In the genomic region with DNA sequence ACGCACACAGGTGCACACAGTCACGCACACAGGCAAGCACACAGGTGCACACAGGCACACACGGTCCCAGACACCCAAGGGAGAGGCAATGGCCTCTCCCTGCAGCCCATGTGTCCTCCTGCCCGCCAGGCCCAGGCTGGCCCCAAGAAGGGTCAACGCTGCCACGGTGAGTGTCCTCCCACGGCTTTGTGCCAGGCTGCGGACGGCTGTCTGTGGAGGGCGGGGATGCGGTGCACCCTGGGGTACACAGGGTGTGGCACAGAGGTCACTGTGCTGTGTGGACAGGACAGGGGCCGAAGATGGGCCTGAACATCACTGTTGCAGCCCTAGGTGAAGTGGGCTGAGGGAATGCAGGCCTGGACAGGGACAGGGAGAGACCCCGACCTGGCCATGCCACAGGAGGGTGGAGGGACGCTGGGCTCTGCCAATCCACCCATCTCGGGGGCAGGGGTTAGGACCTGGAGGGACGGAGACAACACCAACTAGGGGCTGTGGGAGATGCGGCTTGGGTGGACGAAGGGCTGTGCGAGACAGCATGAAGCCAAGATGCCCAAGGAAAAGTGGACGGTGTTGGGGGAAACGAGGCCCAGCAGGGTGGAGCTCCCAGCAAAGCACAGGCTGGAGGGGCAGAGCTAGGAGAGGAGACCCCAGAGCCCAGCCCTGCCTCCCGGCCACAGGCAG, we compare ENCODE assay signal across 19 cellular contexts.
DNase-seq lines count a peak whose midpoint lies in the region; ATAC-seq and TF ChIP-seq lines count a peak whose summit lies in the region.
"Had no signal": no experiment of that assay in that cellular context is flagged by ENCODE, and none has a peak within 500 bp of the region (broad histone marks: within the 10 kb centered on the region; RNA-seq: fewer than 3 reads in every experiment).

No MANE protein-coding gene starts in this region.

- H3K36me3 Mint-ChIP-seq in central memory CD8-positive, alpha-beta T cell (ENCODE audit: insufficient read depth) = no peaks in the 10 kb centered on the region
- no peaks in the 10 kb centered on the region for H3K36me3 Mint-ChIP-seq in activated CD4-positive, alpha-beta memory T cell treated with anti-CD3 and anti-CD28 coated beads for 36 hours

- POLR2A ChIA-PET in activated CD4-positive, alpha-beta memory T cell treated with anti-CD3 and anti-CD28 coated beads for 36 hours (lab: Charles Lee) = no interaction called here

- H3K4me3 ChIP-seq in left ventricle myocardium inferior (no peak overlapping the region), upper lobe of right lung (no peak overlapping the region), SJCRH30 (no peak overlapping the region)
- H3K4me3 ChIP-seq: HAP-1, psoas muscle, SJSA1, suprapubic skin had no signal

- no peak overlapping the region for H3K4me3 Mint-ChIP-seq in central memory CD8-positive, alpha-beta T cell
- no peak overlapping the region for H3K4me3 Mint-ChIP-seq in activated CD4-positive, alpha-beta memory T cell treated with anti-CD3 and anti-CD28 coated beads for 36 hours
- H3K4me3 Mint-ChIP-seq: CD4-positive, alpha-beta T cell; nephron had no signal

- H3K36me3 ChIP-seq in left ventricle myocardium inferior (no peaks in the 10 kb centered on the region), upper lobe of right lung (no peaks in the 10 kb centered on the region), SJCRH30 (no peaks in the 10 kb centered on the region)
- H3K36me3 ChIP-seq: HAP-1, SJSA1, suprapubic skin had no signal

- no peak for ATAC-seq in Right ventricle myocardium superior (ENCODE audit: poor library complexity)
- no peak for ATAC-seq in central memory CD8-positive, alpha-beta T cell (replicated peaks; ENCODE audit: extremely low read depth, poor library complexity, severe bottlenecking)
- no peak for ATAC-seq in upper lobe of right lung
- ATAC-seq: psoas muscle had no signal

- TF ChIP-seq CTCF in left ventricle myocardium inferior (IDR thresholded peaks at IDR 0.05; ENCODE audit: borderline replicate concordance) (no peak), upper lobe of right lung (IDR thresholded peaks at IDR 0.05) (no peak)

- no peaks in the 10 kb centered on the region for H3K4me1 Mint-ChIP-seq in central memory CD8-positive, alpha-beta T cell
- no peaks in the 10 kb centered on the region for H3K4me1 Mint-ChIP-seq in activated CD4-positive, alpha-beta memory T cell treated with anti-CD3 and anti-CD28 coated beads for 36 hours (ENCODE audit: low read depth)
- H3K4me1 Mint-ChIP-seq: nephron had no signal

- CTCF ChIA-PET in activated CD4-positive, alpha-beta memory T cell treated with anti-CD3 and anti-CD28 coated beads for 36 hours (lab: Charles Lee) = interaction anchor here (1.1 to 3.7 kb wide), 3 partner anchors 9 to 521 kb away, joined by 3 to 28 read pairs (median 7); no protein-coding TSS in a partner anchor

- H3K27ac Mint-ChIP-seq in central memory CD8-positive, alpha-beta T cell (ENCODE audit: low read depth) = no peak overlapping the region
- H3K27ac Mint-ChIP-seq in activated CD4-positive, alpha-beta memory T cell treated with anti-CD3 and anti-CD28 coated beads for 36 hours = no peak overlapping the region
- H3K27ac Mint-ChIP-seq: CD4-positive, alpha-beta T cell; nephron had no signal

- H3K27ac ChIP-seq in left ventricle myocardium inferior (replicated peaks) (no peak overlapping the region), upper lobe of right lung (no peak overlapping the region), SJCRH30 (no peak overlapping the region)
- H3K27ac ChIP-seq: psoas muscle, SJSA1, suprapubic skin had no signal

- H3K9me3 Mint-ChIP-seq in central memory CD8-positive, alpha-beta T cell = no peaks in the 10 kb centered on the region
- no peaks in the 10 kb centered on the region for H3K9me3 Mint-ChIP-seq in activated CD4-positive, alpha-beta memory T cell treated with anti-CD3 and anti-CD28 coated beads for 36 hours
- H3K9me3 Mint-ChIP-seq: CD4-positive, alpha-beta T cell; nephron had no signal

- H3K27me3 ChIP-seq in left ventricle myocardium inferior (ENCODE audit: low read depth) = peaks cover 85% of the 10 kb centered on the region
- peaks cover 40% of the 10 kb centered on the region for H3K27me3 ChIP-seq in upper lobe of right lung
- H3K27me3 ChIP-seq in SJCRH30 = peaks cover 77% of the 10 kb centered on the region
- H3K27me3 ChIP-seq: SJSA1 had no signal

- intact Hi-C loops in Right ventricle myocardium superior (cut with DNase I) (loop anchor here (10.0 kb wide), 1 partner anchor 729 kb away; no protein-coding TSS in a partner anchor), left ventricle myocardium inferior (cut with micrococcal nuclease) (no loop called here), upper lobe of right lung (cut with DNase I) (no loop called here)
- intact Hi-C loops in activated CD4-positive, alpha-beta memory T cell treated with anti-CD3 and anti-CD28 coated beads for 36 hours (cut with micrococcal nuclease) = no loop called here

- H3K4me1 ChIP-seq in left ventricle myocardium inferior (peaks cover 3% of the 10 kb centered on the region), upper lobe of right lung (no peaks in the 10 kb centered on the region), SJCRH30 (no peaks in the 10 kb centered on the region)
- H3K4me1 ChIP-seq: HAP-1, psoas muscle, SJSA1 had no signal

- H3K27me3 Mint-ChIP-seq in central memory CD8-positive, alpha-beta T cell = peaks cover 57% of the 10 kb centered on the region
- H3K27me3 Mint-ChIP-seq in activated CD4-positive, alpha-beta memory T cell treated with anti-CD3 and anti-CD28 coated beads for 36 hours = peaks cover 18% of the 10 kb centered on the region

- H3K9me3 ChIP-seq in left ventricle myocardium inferior (replicated peaks) = no peaks in the 10 kb centered on the region
- H3K9me3 ChIP-seq in upper lobe of right lung = no peaks in the 10 kb centered on the region
- H3K9me3 ChIP-seq in SJCRH30 (replicated peaks) = no peaks in the 10 kb centered on the region
- H3K9me3 ChIP-seq: HAP-1, psoas muscle, suprapubic skin had no signal

- peak; percentile 24 for DNase-seq in Right ventricle myocardium superior
- DNase-seq in left ventricle myocardium inferior = no peak
- peak; percentile 4 to 11 for DNase-seq in central memory CD8-positive, alpha-beta T cell (ENCODE audit: low spot score in 2 of 2)
- DNase-seq in mesenteric fat pad (ENCODE audit: low spot score) = peak; percentile 80
- peak; percentile 58 for DNase-seq in upper lobe of right lung
- no peak for DNase-seq in NCI-H2107 (lab: John Stamatoyannopoulos, UW)
- no peak for DNase-seq in SJCRH30
- no peak for DNase-seq in activated CD4-positive, alpha-beta memory T cell treated with anti-CD3 and anti-CD28 coated beads for 36 hours
- DNase-seq: activated naive CD4-positive, alpha-beta T cell treated with Interleukin-2 at 50 U/mL for 16 hours; anterior cingulate cortex; mesenchymal stem cell; NCI-H1417 treated with DMSO at 0.1 percent for 48 hours; NCI-H2171 treated with DMSO at 0.1 percent for 48 hours had no signal

Comparison
In these comparisons a context has a peak if more than half of its experiments do, and no peak if none do; other contexts are left out.
1. DNase-seq: peak in Right ventricle myocardium superior (single experiment), central memory CD8-positive, alpha-beta T cell (2 of 2), mesenteric fat pad (single experiment) and upper lobe of right lung (single experiment); none in left ventricle myocardium inferior (single experiment), NCI-H2107 (single experiment), SJCRH30 (0 of 2) and activated CD4-positive, alpha-beta memory T cell treated with anti-CD3 and anti-CD28 coated beads for 36 hours (single experiment).